In genomic region chr4:109044446-109044845, GRCh38 we compare ENCODE assay signal across 31 cellular contexts.
"Had no signal": no experiment of that assay in that cellular context is flagged by ENCODE, and none has a peak within 500 bp of the region (broad histone marks: within the 10 kb centered on the region; RNA-seq: fewer than 3 reads in every experiment).

No MANE protein-coding gene starts in this region.

- H3K9me3 ChIP-seq: ascending aorta, gastroesophageal sphincter, neutrophil, ovary, thoracic aorta had no signal

- H3K9me3 Mint-ChIP-seq: activated CD4-positive, alpha-beta memory T cell treated with anti-CD3 and anti-CD28 coated beads, Interleukin-2, amount 10 ng/mL, durations not matched to agents 7 days and 5 days; activated naive CD4-positive, alpha-beta T cell treated with anti-CD3 and anti-CD28 coated beads, Interleukin-2, amount 10 ng/mL, durations not matched to agents 7 days and 5 days; activated T-cell treated with anti-CD3 and anti-CD28 coated beads, Interleukin-2, amount 50 U/mL, for 24 hours; effector memory CD8-positive, alpha-beta T cell; nephron progenitor cell; stimulated activated effector memory CD8-positive, alpha-beta T cell treated with anti-CD3 and anti-CD28 coated beads, Interleukin-12 subunit alpha, Interleukin-12 subunit beta, amount 100 ng/mL, for 72 hours; stimulated activated naive CD8-positive, alpha-beta T cell treated with anti-CD3 and anti-CD28 coated beads, Interleukin-15, Interleukin-2, amounts not matched to agents 100 ng/mL and 50 ng/mL, for 24 hours had no signal

- H3K4me1 Mint-ChIP-seq: nephron progenitor cell; stimulated activated effector memory CD8-positive, alpha-beta T cell treated with anti-CD3 and anti-CD28 coated beads, Interleukin-12 subunit alpha, Interleukin-12 subunit beta, amount 100 ng/mL, for 72 hours had no signal

- H3K27me3 ChIP-seq: ascending aorta, cardiac muscle cell, gastroesophageal sphincter, neutrophil, ovary had no signal

- H3K4me3 Mint-ChIP-seq: activated CD4-positive, alpha-beta memory T cell treated with anti-CD3 and anti-CD28 coated beads, Interleukin-2, amount 10 ng/mL, durations not matched to agents 7 days and 5 days; activated naive CD4-positive, alpha-beta T cell treated with anti-CD3 and anti-CD28 coated beads, Interleukin-2, amount 10 ng/mL, durations not matched to agents 7 days and 5 days; activated naive CD8-positive, alpha-beta T cell treated with anti-CD3 and anti-CD28 coated beads, Interleukin-2, amount 10 ng/mL, durations not matched to agents 7 days and 5 days; activated T-cell treated with anti-CD3 and anti-CD28 coated beads, Interleukin-2, amount 50 U/mL, for 24 hours; brain; effector memory CD8-positive, alpha-beta T cell; nephron progenitor cell; stimulated activated effector memory CD8-positive, alpha-beta T cell treated with anti-CD3 and anti-CD28 coated beads, Interleukin-12 subunit alpha, Interleukin-12 subunit beta, amount 100 ng/mL, for 72 hours; stimulated activated naive CD8-positive, alpha-beta T cell treated with anti-CD3 and anti-CD28 coated beads, Interleukin-15, Interleukin-2, amounts not matched to agents 100 ng/mL and 50 ng/mL, for 24 hours; T-helper 2 cell treated with Interferon-gamma antibody and Interleukin-4, amounts not matched to agents 5 μg/mL and 100 μg/mL, for 36 hours had no signal

- H3K27ac Mint-ChIP-seq: activated CD4-positive, alpha-beta memory T cell treated with anti-CD3 and anti-CD28 coated beads, Interleukin-2, amount 10 ng/mL, durations not matched to agents 7 days and 5 days; activated naive CD4-positive, alpha-beta T cell treated with anti-CD3 and anti-CD28 coated beads, Interleukin-2, amount 10 ng/mL, durations not matched to agents 7 days and 5 days; activated naive CD8-positive, alpha-beta T cell treated with anti-CD3 and anti-CD28 coated beads, Interleukin-2, amount 10 ng/mL, durations not matched to agents 7 days and 5 days; activated T-cell treated with anti-CD3 and anti-CD28 coated beads, Interleukin-2, amount 50 U/mL, for 24 hours; brain; effector memory CD8-positive, alpha-beta T cell; nephron progenitor cell; progenitor cell of endocrine pancreas; stimulated activated effector memory CD8-positive, alpha-beta T cell treated with anti-CD3 and anti-CD28 coated beads, Interleukin-12 subunit alpha, Interleukin-12 subunit beta, amount 100 ng/mL, for 72 hours; stimulated activated naive CD8-positive, alpha-beta T cell treated with anti-CD3 and anti-CD28 coated beads, Interleukin-15, Interleukin-2, amounts not matched to agents 100 ng/mL and 50 ng/mL, for 24 hours; T-helper 2 cell treated with Interferon-gamma antibody and Interleukin-4, amounts not matched to agents 5 μg/mL and 100 μg/mL, for 36 hours had no signal

- H3K4me3 ChIP-seq: ascending aorta, cardiac muscle cell, gastroesophageal sphincter, ovary, skin epidermis, thoracic aorta had no signal

- H3K36me3 ChIP-seq: ascending aorta, cardiac muscle cell, gastroesophageal sphincter, neutrophil, ovary, thoracic aorta, WERI-Rb-1 had no signal

- H3K4me1 ChIP-seq: ascending aorta had no signal

- H3K36me3 Mint-ChIP-seq: activated naive CD4-positive, alpha-beta T cell treated with anti-CD3 and anti-CD28 coated beads, Interleukin-2, amount 10 ng/mL, durations not matched to agents 7 days and 5 days; brain; stimulated activated effector memory CD8-positive, alpha-beta T cell treated with anti-CD3 and anti-CD28 coated beads, Interleukin-12 subunit alpha, Interleukin-12 subunit beta, amount 100 ng/mL, for 72 hours had no signal

- H3K27me3 Mint-ChIP-seq: activated naive CD4-positive, alpha-beta T cell treated with anti-CD3 and anti-CD28 coated beads, Interleukin-2, amount 10 ng/mL, durations not matched to agents 7 days and 5 days; progenitor cell of endocrine pancreas; stimulated activated naive CD8-positive, alpha-beta T cell treated with anti-CD3 and anti-CD28 coated beads, Interleukin-15, Interleukin-2, amounts not matched to agents 100 ng/mL and 50 ng/mL, for 24 hours had no signal

- DNase-seq: activated CD4-positive, alpha-beta memory T cell treated with anti-CD3 and anti-CD28 coated beads, Interleukin-2, amount 10 ng/mL, durations not matched to agents 7 days and 5 days; activated CD4-positive, alpha-beta T cell treated with anti-CD3 and anti-CD28 coated beads for 48 hours; activated CD8-positive, alpha-beta memory T cell treated with anti-CD3 and anti-CD28 coated beads, Interleukin-2, amount 50 U/mL, for 48 hours; activated gamma-delta T cell; activated naive CD4-positive, alpha-beta T cell treated with anti-CD3 and anti-CD28 coated beads, Interleukin-2, amount 10 ng/mL, durations not matched to agents 7 days and 5 days; activated naive CD8-positive, alpha-beta T cell treated with anti-CD3 and anti-CD28 coated beads, Interleukin-2, amount 10 ng/mL, durations not matched to agents 7 days and 5 days; activated T-cell treated with anti-CD3 and anti-CD28 coated beads, Interleukin-2, amount 50 U/mL, for 24 hours; cortex of kidney; effector memory CD8-positive, alpha-beta T cell; erythroblast; head of caudate nucleus; hippocampal formation; kidney; left colon; mammary epithelial cell; nephron progenitor cell; ovary; stimulated activated CD4-positive, alpha-beta T cell treated with anti-CD3 and anti-CD28 coated beads, Interleukin-4, amount 100 ng/mL, for 24 hours; trophoblast cell; WERI-Rb-1 had no signal
